In genomic region chr22:27656970-27657369, GRCh38 we compare ENCODE assay signal across 26 cellular contexts.
"Had no signal": no experiment of that assay in that cellular context is flagged by ENCODE, and none has a peak within 500 bp of the region (broad histone marks: within the 10 kb centered on the region; RNA-seq: fewer than 3 reads in every experiment).

No MANE protein-coding gene starts in this region.

- ATAC-seq: stimulated activated effector memory CD8-positive, alpha-beta T cell treated with anti-CD3 and anti-CD28 coated beads, Interleukin-12 subunit alpha, Interleukin-12 subunit beta, amount 100 ng/mL, for 72 hours; stimulated activated memory B cell treated with anti-CD40 and anti-IgM and Interleukin-4, amounts not matched to agents 10 μg/mL and 1 μg/mL and 100 μg/mL, for 72 hours; stimulated activated naive B cell treated with anti-CD40 and anti-IgM and Interleukin-4, amounts not matched to agents 10 μg/mL and 1 μg/mL and 100 μg/mL, for 72 hours; stimulated activated naive CD8-positive, alpha-beta T cell treated with anti-CD3 and anti-CD28 coated beads, Interleukin-15, amount 100 ng/mL, for 72 hours; stimulated activated naive CD8-positive, alpha-beta T cell treated with anti-CD3 and anti-CD28 coated beads, Interleukin-15, Interleukin-2, amounts not matched to agents 100 U/mL and 50 U/mL, for 24 hours; upper lobe of right lung had no signal

- DNase-seq: stimulated activated CD4-positive, alpha-beta T cell treated with anti-CD3 and anti-CD28 coated beads, Interleukin-2, amount 100 ng/mL, for 48 hours; stimulated activated CD4-positive, alpha-beta T cell treated with anti-CD3 and anti-CD28 coated beads, Interleukin-4, amount 100 ng/mL, for 1 hour; stimulated activated CD4-positive, alpha-beta T cell treated with anti-CD3 and anti-CD28 coated beads, Interleukin-4, amount 100 ng/mL, for 24 hours; stimulated activated CD4-positive, alpha-beta T cell treated with anti-CD3 and anti-CD28 coated beads, Interleukin-4, amount 100 ng/mL, for 4 hours; stimulated activated CD8-positive, alpha-beta memory T cell treated with anti-CD3 and anti-CD28 coated beads, Interleukin-4, amount 100 ng/mL, for 48 hours; stimulated activated naive B cell treated with anti-CD40 and anti-IgM and Interleukin-4, amounts not matched to agents 10 μg/mL and 1 μg/mL and 100 μg/mL, for 72 hours; stimulated activated naive CD4-positive, alpha-beta T cell; stimulated activated naive CD4-positive, alpha-beta T cell treated with Interleukin-2 at 50 U/mL for 16 hours; stimulated activated naive CD8-positive, alpha-beta T cell treated with anti-CD3 and anti-CD28 coated beads, Interleukin-15, amount 100 ng/mL, for 72 hours; stimulated activated naive CD8-positive, alpha-beta T cell treated with anti-CD3 and anti-CD28 coated beads, Interleukin-15, Interleukin-2, amounts not matched to agents 100 U/mL and 50 U/mL, for 24 hours; stomach; substantia nigra; testis; thyroid gland; tibial artery; transverse colon; trophoblast cell; upper lobe of left lung; upper lobe of right lung; uterus had no signal

- H3K9me3 ChIP-seq: suprapubic skin, testis, thoracic aorta, thyroid gland, transverse colon, upper lobe of right lung, uterus had no signal

- H3K27ac ChIP-seq: stomach, suprapubic skin, testis, thoracic aorta, thyroid gland, tibial artery, tibial nerve, transverse colon, upper lobe of left lung, upper lobe of right lung, uterus, vagina had no signal

- H3K27me3 ChIP-seq: stomach, testis, thyroid gland, tibial artery, tibial nerve, transverse colon, upper lobe of left lung, upper lobe of right lung, uterus, vagina had no signal

- H3K36me3 ChIP-seq: stomach, suprapubic skin, thoracic aorta, thyroid gland, tibial artery, tibial nerve, transverse colon, upper lobe of left lung, upper lobe of right lung, uterus, vagina had no signal

- H3K4me1 ChIP-seq: suprapubic skin, testis, thyroid gland, tibial nerve, upper lobe of left lung, upper lobe of right lung, uterus, vagina had no signal

- H3K4me3 ChIP-seq: stomach, suprapubic skin, testis, thoracic aorta, thyroid gland, tibial artery, tibial nerve, transverse colon, upper lobe of left lung, upper lobe of right lung, uterus, vagina had no signal
